8 cellular contexts compared by ENCODE assay signal in the genomic region with DNA sequence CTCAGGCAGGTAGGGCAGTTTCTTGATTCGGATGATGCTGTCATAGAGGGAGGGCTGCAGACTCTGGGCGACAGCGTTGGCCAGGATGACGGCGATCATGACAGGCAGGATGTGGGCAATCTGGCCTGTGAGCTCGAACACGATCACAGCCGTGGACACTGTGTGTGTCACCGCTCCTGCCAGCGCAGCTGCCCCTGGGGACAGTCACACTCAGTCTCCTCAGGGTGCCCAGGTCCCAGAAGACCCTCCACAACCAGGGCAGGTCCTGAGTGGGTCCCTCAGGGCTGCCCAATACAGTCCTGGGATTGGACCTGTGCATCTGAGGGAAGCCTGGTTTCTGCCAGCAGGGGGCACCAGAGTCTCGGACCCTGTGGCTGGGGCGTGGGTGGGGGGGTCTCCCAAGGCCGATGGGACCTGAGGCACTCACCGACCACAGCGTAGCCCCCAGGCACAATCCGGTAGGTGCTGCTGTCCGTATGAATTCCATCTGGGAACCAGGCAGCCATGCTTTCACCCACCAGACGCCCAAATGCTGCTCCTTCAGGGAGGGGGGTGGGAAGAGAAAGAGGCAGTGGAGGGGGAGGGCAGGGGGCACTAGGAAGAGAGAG. TPM values are rescaled to one million over a fixed set of nuclear protein-coding genes. Genes with fewer than 3 reads are reported as not detected.
DNase-seq lines count a peak whose midpoint lies in the region; ATAC-seq and TF ChIP-seq lines count a peak whose summit lies in the region.

No MANE protein-coding gene starts in this region.

- peaks cover 1% of the 10 kb centered on the region for H3K36me3 ChIP-seq in kidney epithelial cell (ENCODE audit: control insufficient read depth, insufficient read depth, low read length)

- POLR2A ChIA-PET in T-cell (lab: Charles Lee), result interaction anchor here in 1 of 2 donors (0.5 kb wide), 1 partner anchor 1411 kb away, joined by 3 read pairs; no protein-coding TSS in a partner anchor

- no peak overlapping the region for H3K4me3 Mint-ChIP-seq in T-cell

- peaks cover 0 to 4% (median 0%) of the 10 kb centered on the region in 3 donors for H3K4me1 Mint-ChIP-seq in T-cell

- DNase-seq in AG09319 (ENCODE audit: extremely low read depth, low read depth) (no peak), T-cell (peak in 26 of 34 experiments; percentile 21 to 70 (median 48)), astrocyte of the hippocampus (ENCODE audit: low read depth, low spot score) (peak; percentile 69), kidney epithelial cell (ENCODE audit: low read depth) (no peak), SKM-1 (lab: John Stamatoyannopoulos, UW; ENCODE audit: unreplicated experiment) (no peak)
- peak; percentile 29 to 63 (median 48) for DNase-seq in stimulated activated CD4-positive, alpha-beta T cell treated with anti-CD3 and anti-CD28 coated beads, TNF-alpha, amount 100 ng/mL, for 48 hours (ENCODE audit: low read depth in 3 of 3)

- H3K27me3 Mint-ChIP-seq in T-cell, result no peaks in the 10 kb centered on the region

- H3K4me3 ChIP-seq in kidney epithelial cell (ENCODE audit: low read depth, low read length), result no peak overlapping the region

- CTCF ChIA-PET in T-cell (lab: Charles Lee), result interaction anchor here (0.5 to 1.3 kb wide), 11 partner anchors 8 to 239 kb away, joined by 3 to 20 read pairs (median 4); no protein-coding TSS in a partner anchor

- no peaks in the 10 kb centered on the region for H3K27me3 ChIP-seq in kidney epithelial cell (ENCODE audit: control insufficient read depth, insufficient read depth, low read length)

- no peaks in the 10 kb centered on the region for H3K9me3 Mint-ChIP-seq in T-cell

- TF ChIP-seq CTCF in AG09319 (IDR thresholded peaks at IDR 0.05; ENCODE audit: low read depth, low read length) (peak; percentile 76), kidney epithelial cell (IDR thresholded peaks at IDR 0.05; ENCODE audit: insufficient read depth, low read length, poor library complexity, severe bottlenecking) (peak; percentile 91)

- no peak overlapping the region for H3K27ac Mint-ChIP-seq in T-cell

- H3K36me3 Mint-ChIP-seq in T-cell, result no peaks in the 10 kb centered on the region

- ATAC-seq in GM21515 (IDR thresholded peaks at IDR 0.05; ENCODE audit: unreplicated experiment) (peak; percentile 54), T-cell (replicated peaks in 1 of 4) (peak; percentile 63 to 82 (median 78)), HG03135 (IDR thresholded peaks at IDR 0.05; ENCODE audit: unreplicated experiment) (no peak)

RNA-seq across cellular contexts. Expression of a gene that starts 7.2 kb away (rescaled TPM):
- total RNA-seq in T-cell, result 1 to 10 TPM; 3.2 to 5.9 (median 4.6) TPM
- total RNA-seq in kidney epithelial cell, result 2.6 and 4.0 TPM in 2 replicates

RNA-seq across cellular contexts. Expression of a gene that starts 7.3 kb away (rescaled TPM):
- total RNA-seq in T-cell (10 to 100 TPM; 33.0 to 75.1 (median 53.3) TPM), kidney epithelial cell (73.3 and 79.8 TPM in 2 replicates)

RNA-seq across cellular contexts. Expression of a gene that starts 16.8 kb away (rescaled TPM):
- 10 to 100 TPM in 3 of 5 donors, 1 to 10 TPM in 2; 8.3 to 13.8 (median 11.9) TPM for total RNA-seq in T-cell
- total RNA-seq in kidney epithelial cell, result 14.0 and 14.7 TPM in 2 replicates

RNA-seq across cellular contexts. Expression of a gene that starts 23.8 kb away (rescaled TPM):
- total RNA-seq in T-cell, result not detected
- total RNA-seq in kidney epithelial cell, result 0.25 TPM in 1 of 2 replicates, not detected in the other

RNA-seq across cellular contexts. Expression of a gene that starts 25.6 kb away (rescaled TPM):
- total RNA-seq in T-cell, result under 1 TPM in 1 of 5 donors, not detected in 4; 0.28 TPM
- under 0.01 and 1.0 TPM in 2 replicates for total RNA-seq in kidney epithelial cell

Comparison
In these comparisons a context has a peak if more than half of its experiments do, and no peak if none do; other contexts are left out.
1. DNase-seq: peak in T-cell (26 of 34), astrocyte of the hippocampus (single experiment) and stimulated activated CD4-positive, alpha-beta T cell treated with anti-CD3 and anti-CD28 coated beads, TNF-alpha, amount 100 ng/mL, for 48 hours (3 of 3); none in AG09319 (single experiment), kidney epithelial cell (single experiment) and SKM-1 (single experiment).